ENCODE assay signal across 33 cellular contexts in the genomic region with DNA sequence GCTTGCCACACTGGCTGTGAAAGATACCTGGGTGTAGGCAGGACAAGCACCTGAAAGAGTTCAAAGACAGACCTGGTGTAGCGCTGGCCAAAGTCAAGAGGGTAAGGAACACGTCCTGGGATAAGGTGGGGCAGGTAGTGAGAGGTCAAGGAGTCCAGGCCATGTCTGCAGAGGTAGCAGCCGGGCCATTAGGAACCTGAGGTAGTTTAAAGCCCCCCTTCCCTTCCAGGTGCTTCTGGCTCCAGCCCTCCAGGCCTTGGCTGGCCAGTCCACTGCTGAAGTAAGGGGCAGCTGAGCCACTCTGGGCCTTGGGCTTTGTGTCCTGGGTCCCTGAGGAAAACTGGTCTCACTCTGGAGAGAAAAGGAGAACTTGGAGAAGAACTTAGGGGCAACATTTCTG. TPM values are rescaled to one million over a fixed set of nuclear protein-coding genes. Genes with fewer than 3 reads are reported as not detected.
"Had no signal": no experiment of that assay in that cellular context is flagged by ENCODE, and none has a peak within 500 bp of the region (broad histone marks: within the 10 kb centered on the region; RNA-seq: fewer than 3 reads in every experiment).

No MANE protein-coding gene starts in this region.

- H3K27ac Mint-ChIP-seq: activated CD4-positive, alpha-beta memory T cell treated with anti-CD3 and anti-CD28 coated beads, Interleukin-2, amount 10 ng/mL, durations not matched to agents 7 days and 5 days; activated CD4-positive, alpha-beta T cell treated with anti-CD3 and anti-CD28 coated beads, Interleukin-2, amount 10 ng/mL, durations not matched to agents 7 days and 5 days; activated naive CD8-positive, alpha-beta T cell; activated T-helper 2 cell treated with anti-CD3 and anti-CD28 coated beads, Interferon-gamma antibody, Interleukin-2, Interleukin-4, amounts not matched to agents 10 μg/mL and 5 μg/mL and 100 μg/mL, durations not matched to agents 14 hours and 24 hours and 36 hours; endodermal cell; natural killer cell; neural progenitor cell; stimulated activated effector memory CD8-positive, alpha-beta T cell treated with anti-CD3 and anti-CD28 coated beads, Interleukin-12 subunit alpha, Interleukin-12 subunit beta, amount 100 ng/mL, for 72 hours had no signal

- H3K4me1 ChIP-seq: body of pancreas, esophagus muscularis mucosa, foreskin keratinocyte, heart left ventricle, left lung, lower lobe of right lung, right lobe of liver, tibial artery had no signal

- H3K36me3 Mint-ChIP-seq: activated naive CD8-positive, alpha-beta T cell; natural killer cell; stimulated activated effector memory CD8-positive, alpha-beta T cell treated with anti-CD3 and anti-CD28 coated beads, Interleukin-12 subunit alpha, Interleukin-12 subunit beta, amount 100 ng/mL, for 72 hours had no signal

- H3K9me3 Mint-ChIP-seq: activated CD4-positive, alpha-beta memory T cell treated with anti-CD3 and anti-CD28 coated beads, Interleukin-2, amount 10 ng/mL, durations not matched to agents 7 days and 5 days; activated CD4-positive, alpha-beta T cell treated with anti-CD3 and anti-CD28 coated beads, Interleukin-2, amount 10 ng/mL, durations not matched to agents 7 days and 5 days; activated T-helper 2 cell treated with anti-CD3 and anti-CD28 coated beads, Interferon-gamma antibody, Interleukin-2, Interleukin-4, amounts not matched to agents 10 μg/mL and 5 μg/mL and 100 μg/mL, durations not matched to agents 14 hours and 24 hours and 36 hours; endodermal cell; natural killer cell; neural progenitor cell; stimulated activated effector memory CD8-positive, alpha-beta T cell treated with anti-CD3 and anti-CD28 coated beads, Interleukin-12 subunit alpha, Interleukin-12 subunit beta, amount 100 ng/mL, for 72 hours; stimulated activated naive CD8-positive, alpha-beta T cell treated with anti-CD3 and anti-CD28 coated beads, Interleukin-15, amount 100 ng/mL, for 72 hours had no signal

- H3K4me2 ChIP-seq: neural progenitor cell had no signal

- H3K9ac ChIP-seq: neural progenitor cell had no signal

- H2AFZ ChIP-seq: neural progenitor cell had no signal

- H3K4me3 Mint-ChIP-seq: activated CD4-positive, alpha-beta memory T cell treated with anti-CD3 and anti-CD28 coated beads, Interleukin-2, amount 10 ng/mL, durations not matched to agents 7 days and 5 days; activated CD4-positive, alpha-beta T cell treated with anti-CD3 and anti-CD28 coated beads, Interleukin-2, amount 10 ng/mL, durations not matched to agents 7 days and 5 days; activated naive CD8-positive, alpha-beta T cell; endodermal cell; natural killer cell; neural progenitor cell; stimulated activated effector memory CD8-positive, alpha-beta T cell treated with anti-CD3 and anti-CD28 coated beads, Interleukin-12 subunit alpha, Interleukin-12 subunit beta, amount 100 ng/mL, for 72 hours; stimulated activated naive CD8-positive, alpha-beta T cell treated with anti-CD3 and anti-CD28 coated beads, Interleukin-15, amount 100 ng/mL, for 72 hours had no signal

- H3K27ac ChIP-seq: cardiac muscle cell, esophagus muscularis mucosa, foreskin keratinocyte, heart left ventricle, left lung, lower lobe of right lung, neural progenitor cell, right lobe of liver, skin epidermis, tibial artery had no signal

- H3K4me1 Mint-ChIP-seq: activated CD4-positive, alpha-beta memory T cell treated with anti-CD3 and anti-CD28 coated beads, Interleukin-2, amount 10 ng/mL, durations not matched to agents 7 days and 5 days; activated CD4-positive, alpha-beta T cell treated with anti-CD3 and anti-CD28 coated beads, Interleukin-2, amount 10 ng/mL, durations not matched to agents 7 days and 5 days; endodermal cell; natural killer cell; stimulated activated effector memory CD8-positive, alpha-beta T cell treated with anti-CD3 and anti-CD28 coated beads, Interleukin-12 subunit alpha, Interleukin-12 subunit beta, amount 100 ng/mL, for 72 hours; stimulated activated naive CD8-positive, alpha-beta T cell treated with anti-CD3 and anti-CD28 coated beads, Interleukin-15, amount 100 ng/mL, for 72 hours had no signal

- DNase-seq: activated CD4-positive, alpha-beta memory T cell treated with anti-CD3 and anti-CD28 coated beads, Interleukin-2, amount 10 ng/mL, durations not matched to agents 7 days and 5 days; activated CD4-positive, alpha-beta T cell treated with anti-CD3 and anti-CD28 coated beads for 1 hour; activated CD4-positive, alpha-beta T cell treated with anti-CD3 and anti-CD28 coated beads, Interleukin-2, amount 10 ng/mL, durations not matched to agents 7 days and 5 days; activated naive CD4-positive, alpha-beta T cell; activated T-cell treated with anti-CD3 and anti-CD28 coated beads, Interleukin-2, amount 50 U/mL, for 48 hours; aorta; body of pancreas; endodermal cell; foreskin keratinocyte; heart left ventricle; kidney glomerular epithelial cell; left lung; lower lobe of right lung; mesenchymal stem cell; natural killer cell; right lobe of liver; stimulated activated CD4-positive, alpha-beta T cell treated with anti-CD3 and anti-CD28 coated beads, Interleukin-4, amount 100 ng/mL, for 24 hours; substantia nigra; T-helper 2 cell; tibial artery had no signal

- H3K36me3 ChIP-seq: heart left ventricle, lower lobe of right lung, neural progenitor cell, tibial artery had no signal

- H3K27me3 ChIP-seq: body of pancreas, cardiac muscle cell, esophagus muscularis mucosa, foreskin keratinocyte, heart left ventricle, left lung, neural progenitor cell, right lobe of liver, tibial artery had no signal

- ATAC-seq: body of pancreas; foreskin keratinocyte; heart left ventricle; left lung; lower lobe of right lung; natural killer cell; SK-N-SH treated with all-trans-retinoic acid at 6 μM for 48 hours; stimulated activated effector memory CD8-positive, alpha-beta T cell treated with anti-CD3 and anti-CD28 coated beads, Interleukin-12 subunit alpha, Interleukin-12 subunit beta, amount 100 ng/mL, for 72 hours; stimulated activated naive CD8-positive, alpha-beta T cell treated with anti-CD3 and anti-CD28 coated beads, Interleukin-15, amount 100 ng/mL, for 72 hours had no signal

- H3K9me3 ChIP-seq: body of pancreas, esophagus muscularis mucosa, heart left ventricle, left lung, lower lobe of right lung, right lobe of liver, tibial artery had no signal

- H3K4me3 ChIP-seq: body of pancreas, cardiac muscle cell, esophagus muscularis mucosa, heart left ventricle, left lung, lower lobe of right lung, neural progenitor cell, right lobe of liver, skin epidermis, tibial artery had no signal

RNA-seq across cellular contexts. Expression of a gene that starts 13.9 kb away (rescaled TPM):
- total RNA-seq: activated CD4-positive, alpha-beta memory T cell treated with anti-CD3 and anti-CD28 coated beads, Interleukin-2, amount 10 ng/mL, durations not matched to agents 7 days and 5 days; activated CD4-positive, alpha-beta T cell treated with anti-CD3 and anti-CD28 coated beads, Interleukin-2, amount 10 ng/mL, durations not matched to agents 7 days and 5 days; activated T-helper 2 cell treated with anti-CD3 and anti-CD28 coated beads, Interferon-gamma antibody, Interleukin-2, Interleukin-4, amounts not matched to agents 10 μg/mL and 5 μg/mL and 100 μg/mL, durations not matched to agents 14 hours and 24 hours and 36 hours; aorta; body of pancreas; chondrocyte; foreskin keratinocyte; heart left ventricle; lower lobe of right lung; natural killer cell; omental fat pad; renal cortical epithelial cell; urinary bladder had no signal
- polyA plus RNA-seq: aorta, cardiac muscle cell, foreskin keratinocyte, urinary bladder had no signal
